Comparison of ENCODE assay signal across 15 cellular contexts in genomic region chr1:170732262-170732595, GRCh38.
DNase-seq lines count a peak whose midpoint lies in the region; ATAC-seq and TF ChIP-seq lines count a peak whose summit lies in the region.
"Had no signal": no experiment of that assay in that cellular context is flagged by ENCODE, and none has a peak within 500 bp of the region (broad histone marks: within the 10 kb centered on the region; RNA-seq: fewer than 3 reads in every experiment).

No MANE protein-coding gene starts in this region.

- peaks cover 43% of the 10 kb centered on the region for H3K36me3 Mint-ChIP-seq in chondrocyte (ENCODE audit: low read depth)
- H3K36me3 Mint-ChIP-seq: neural progenitor cell had no signal

- H3K27ac Mint-ChIP-seq in chondrocyte (ENCODE audit: unreplicated experiment) = peak overlapping the region; percentile 6
- H3K27ac Mint-ChIP-seq: activated CD8-positive, alpha-beta T cell treated with anti-CD3 and anti-CD28 coated beads, Interleukin-2, amount 10 ng/mL, durations not matched to agents 7 days and 5 days; neural progenitor cell had no signal

- H3K27ac ChIP-seq in upper lobe of left lung (no peak overlapping the region), esophagus muscularis mucosa (replicated peaks in 1 of 4) (peak overlapping the region in 1 of 4 donors; percentile 18)
- H3K27ac ChIP-seq: neural progenitor cell, uterus had no signal

- H3K27me3 ChIP-seq in upper lobe of left lung = no peaks in the 10 kb centered on the region
- H3K27me3 ChIP-seq in esophagus muscularis mucosa = peaks cover 0 to 7% (median 0%) of the 10 kb centered on the region in 4 donors
- H3K27me3 ChIP-seq: neural progenitor cell, uterus had no signal

- no peak for ATAC-seq in upper lobe of left lung (ENCODE audit: low FRiP score in 2 of 2)
- ATAC-seq: activated CD8-positive, alpha-beta T cell treated with anti-CD3 and anti-CD28 coated beads, Interleukin-2, amount 10 ng/mL, durations not matched to agents 7 days and 5 days had no signal

- H3K4me3 Mint-ChIP-seq in chondrocyte (ENCODE audit: unreplicated experiment) = no peak overlapping the region
- H3K4me3 Mint-ChIP-seq: activated CD8-positive, alpha-beta T cell treated with anti-CD3 and anti-CD28 coated beads, Interleukin-2, amount 10 ng/mL, durations not matched to agents 7 days and 5 days; neural progenitor cell had no signal

- no peaks in the 10 kb centered on the region for H3K9me3 ChIP-seq in upper lobe of left lung
- no peaks in the 10 kb centered on the region for H3K9me3 ChIP-seq in esophagus muscularis mucosa
- H3K9me3 ChIP-seq: uterus had no signal

- no peak for TF ChIP-seq CTCF in chondrocyte (IDR thresholded peaks at IDR 0.05)
- TF ChIP-seq CTCF in upper lobe of left lung (IDR thresholded peaks at IDR 0.05) = no peak
- TF ChIP-seq CTCF in esophagus muscularis mucosa (IDR thresholded peaks at IDR 0.05) = no peak

- TF ChIP-seq POLR2A in upper lobe of left lung (IDR thresholded peaks at IDR 0.05) (no peak), esophagus muscularis mucosa (IDR thresholded peaks at IDR 0.05; ENCODE audit: low read depth) (no peak)

- no peaks in the 10 kb centered on the region for H3K9me3 Mint-ChIP-seq in chondrocyte (ENCODE audit: low read depth)
- H3K9me3 Mint-ChIP-seq: neural progenitor cell had no signal

- TF ChIP-seq EP300 in upper lobe of left lung (IDR thresholded peaks at IDR 0.05) (no peak), esophagus muscularis mucosa (IDR thresholded peaks at IDR 0.05) (no peak)

- peaks cover 60% of the 10 kb centered on the region for H3K4me1 Mint-ChIP-seq in chondrocyte (ENCODE audit: low read depth)

- H3K27me3 Mint-ChIP-seq in chondrocyte (ENCODE audit: low read depth) = no peaks in the 10 kb centered on the region

- intact Hi-C loops in esophagus muscularis mucosa (cut with DNase I) = no loop called here

- H3K4me1 ChIP-seq in upper lobe of left lung = no peaks in the 10 kb centered on the region
- H3K4me1 ChIP-seq in esophagus muscularis mucosa = peaks cover 0 to 19% (median 2%) of the 10 kb centered on the region in 4 donors
- H3K4me1 ChIP-seq: neural progenitor cell, uterus had no signal

- DNase-seq in AG08396 (ENCODE audit: low spot score) (peak; percentile 14), LHCN-M2 (ENCODE audit: low read depth) (peak; percentile 90), chondrocyte (ENCODE audit: low spot score) (no peak), hepatic stellate cell (ENCODE audit: low spot score) (peak; percentile 14), T1000 (lab: John Stamatoyannopoulos, UW) (no peak), upper lobe of left lung (no peak), esophagus muscularis mucosa (ENCODE audit: extremely low spot score) (no peak)
- no peak for DNase-seq in stimulated activated CD4-positive, alpha-beta T cell treated with anti-CD3 and anti-CD28 coated beads, Interleukin-4, amount 100 ng/mL, for 24 hours
- DNase-seq: activated CD8-positive, alpha-beta T cell treated with anti-CD3 and anti-CD28 coated beads, Interleukin-2, amount 10 ng/mL, durations not matched to agents 7 days and 5 days; cerebellar nuclear complex; islet precursor cell; NCI-H2107; stimulated activated CD4-positive, alpha-beta T cell treated with anti-CD3 and anti-CD28 coated beads, Interleukin-1b, Interleukin-23, amount 100 ng/mL, for 48 hours; uterus had no signal

- 48 to 58% methylated on average over 2 of the region's 2 CpGs for WGBS in upper lobe of left lung, 2 donors
- 62% methylated on average over 2 of the region's 2 CpGs for WGBS in esophagus muscularis mucosa

- H3K4me3 ChIP-seq in upper lobe of left lung (no peak overlapping the region), esophagus muscularis mucosa (no peak overlapping the region)
- H3K4me3 ChIP-seq: neural progenitor cell, uterus had no signal

- H3K36me3 ChIP-seq in upper lobe of left lung = no peaks in the 10 kb centered on the region
- peaks cover 0 to 9% (median 0%) of the 10 kb centered on the region in 4 donors for H3K36me3 ChIP-seq in esophagus muscularis mucosa
- H3K36me3 ChIP-seq: neural progenitor cell, uterus had no signal

Comparison
In these comparisons a context has a peak if more than half of its experiments do, and no peak if none do; other contexts are left out.
1. DNase-seq: peak in AG08396 (single experiment), LHCN-M2 (single experiment) and hepatic stellate cell (single experiment); none in chondrocyte (single experiment), T1000 (single experiment), upper lobe of left lung (0 of 2), esophagus muscularis mucosa (single experiment) and stimulated activated CD4-positive, alpha-beta T cell treated with anti-CD3 and anti-CD28 coated beads, Interleukin-4, amount 100 ng/mL, for 24 hours (single experiment).